ENCODE assay signal across 8 cellular contexts in genomic region chr1:43947890-43948437, GRCh38. TPM values are rescaled to one million over a fixed set of nuclear protein-coding genes. Genes with fewer than 3 reads are reported as not detected.
DNase-seq lines count a peak whose midpoint lies in the region; ATAC-seq and TF ChIP-seq lines count a peak whose summit lies in the region.

No MANE protein-coding gene starts in this region.

- H3K27ac ChIP-seq in angular gyrus (ENCODE audit: low read depth, low read length) (peak overlapping the region; percentile 99), lower lobe of right lung (no peak overlapping the region), upper lobe of left lung (no peak overlapping the region)

- no peaks in the 10 kb centered on the region for H3K27me3 Mint-ChIP-seq in activated naive CD4-positive, alpha-beta T cell treated with anti-CD3 and anti-CD28 coated beads, Interleukin-2, amount 10 ng/mL, durations not matched to agents 7 days and 5 days

- H3K9me3 ChIP-seq in lower lobe of right lung (no peaks in the 10 kb centered on the region), upper lobe of left lung (no peaks in the 10 kb centered on the region)

- WGBS in upper lobe of left lung, 2 donors, result 48 to 52% methylated on average over 2 to 3 of the region's 3 CpGs

- H3K4me3 ChIP-seq in lower lobe of right lung (peak overlapping the region; percentile 74), upper lobe of left lung (peak overlapping the region in 3 of 4 donors; percentile 61 to 70 (median 68))

- CTCF ChIA-PET in activated naive CD4-positive, alpha-beta T cell treated with anti-CD3 and anti-CD28 coated beads, Interleukin-2, amount 10 ng/mL, durations not matched to agents 7 days and 5 days (lab: Charles Lee), result interaction anchor here (0.8 to 9.3 kb wide), 3 partner anchors 13 to 185 kb away, joined by 4 to 105 read pairs (median 5); partner anchors contain the start of gene ARTN

- TF ChIP-seq EP300 in upper lobe of left lung (IDR thresholded peaks at IDR 0.05), result no peak

- peaks cover 16% of the 10 kb centered on the region for H3K36me3 ChIP-seq in lower lobe of right lung
- H3K36me3 ChIP-seq in upper lobe of left lung, result peaks cover 0 to 11% (median 3%) of the 10 kb centered on the region in 4 donors

- no peaks in the 10 kb centered on the region for H3K9me3 Mint-ChIP-seq in activated naive CD4-positive, alpha-beta T cell treated with anti-CD3 and anti-CD28 coated beads, Interleukin-2, amount 10 ng/mL, durations not matched to agents 7 days and 5 days

- no peak for TF ChIP-seq CTCF in lower lobe of right lung (IDR thresholded peaks at IDR 0.05)
- TF ChIP-seq CTCF in upper lobe of left lung (IDR thresholded peaks at IDR 0.05), result no peak

- ATAC-seq in lower lobe of right lung, result no peak
- ATAC-seq in upper lobe of left lung (ENCODE audit: low FRiP score in 2 of 2), result no peak
- no peak for ATAC-seq in HG02970 (IDR thresholded peaks at IDR 0.05; ENCODE audit: low FRiP score, unreplicated experiment)

- no peak for TF ChIP-seq POLR2A in upper lobe of left lung (IDR thresholded peaks at IDR 0.05)

- DNase-seq in activated naive CD4-positive, alpha-beta T cell treated with anti-CD3 and anti-CD28 coated beads, Interleukin-2, amount 10 ng/mL, durations not matched to agents 7 days and 5 days, result no peak
- DNase-seq in activated naive CD4-positive, alpha-beta T cell treated with anti-CD3 and anti-CD28 coated beads, Interleukin-2, amount 50 U/mL, for 16 hours, result no peak
- DNase-seq in lower lobe of right lung (no peak), upper lobe of left lung (no peak), NCI-H1436 (lab: John Stamatoyannopoulos, UW) (no peak)
- DNase-seq in activated CD4-positive, alpha-beta T cell treated with anti-CD3 and anti-CD28 coated beads, Interleukin-2, amount 50 U/mL, for 48 hours, result no peak

- peaks cover 12% of the 10 kb centered on the region for H3K36me3 Mint-ChIP-seq in activated naive CD4-positive, alpha-beta T cell treated with anti-CD3 and anti-CD28 coated beads, Interleukin-2, amount 10 ng/mL, durations not matched to agents 7 days and 5 days

- H3K4me3 Mint-ChIP-seq in activated naive CD4-positive, alpha-beta T cell treated with anti-CD3 and anti-CD28 coated beads, Interleukin-2, amount 10 ng/mL, durations not matched to agents 7 days and 5 days, result peak overlapping the region; percentile 92

- H3K4me1 Mint-ChIP-seq in activated naive CD4-positive, alpha-beta T cell treated with anti-CD3 and anti-CD28 coated beads, Interleukin-2, amount 10 ng/mL, durations not matched to agents 7 days and 5 days, result peaks cover 45% of the 10 kb centered on the region

- intact Hi-C loops in lower lobe of right lung (cut with DNase I), result no loop called here

- H3K4me1 ChIP-seq in lower lobe of right lung, result peaks cover 37% of the 10 kb centered on the region
- peaks cover 24 to 50% (median 26%) of the 10 kb centered on the region in 4 donors for H3K4me1 ChIP-seq in upper lobe of left lung

- peak overlapping the region; percentile 91 for H3K27ac Mint-ChIP-seq in activated naive CD4-positive, alpha-beta T cell treated with anti-CD3 and anti-CD28 coated beads, Interleukin-2, amount 10 ng/mL, durations not matched to agents 7 days and 5 days

- H3K27me3 ChIP-seq in lower lobe of right lung (ENCODE audit: low read depth), result no peaks in the 10 kb centered on the region
- no peaks in the 10 kb centered on the region for H3K27me3 ChIP-seq in upper lobe of left lung

RNA-seq across cellular contexts. Expression of gene IPO13, which starts 1.2 kb away (rescaled TPM):
- total RNA-seq in lower lobe of right lung (28.2 TPM), upper lobe of left lung (10 to 100 TPM; 16.9 to 46.1 (median 24.1) TPM)

RNA-seq across cellular contexts. Expression of gene ARTN, which starts 14.4 kb away (rescaled TPM):
- total RNA-seq in lower lobe of right lung (0.27 TPM), upper lobe of left lung (1 to 10 TPM in 3 of 6 donors, not detected in 3; 1.0 to 5.2 (median 1.1) TPM)

RNA-seq across cellular contexts. Expression of gene DPH2, which starts 21.8 kb away (rescaled TPM):
- total RNA-seq in lower lobe of right lung (15.0 TPM), upper lobe of left lung (10 to 100 TPM; 12.9 to 30.4 (median 16.6) TPM)

RNA-seq across cellular contexts. Expression of gene ATP6V0B, which starts 26.8 kb away (rescaled TPM):
- total RNA-seq in lower lobe of right lung, result 205 TPM
- 100 to 1,000 TPM in 5 of 6 donors, 10 to 100 TPM in 1; 98.0 to 225 (median 161) TPM for total RNA-seq in upper lobe of left lung

RNA-seq across cellular contexts. Expression of gene B4GALT2, which starts 31.0 kb away (rescaled TPM):
- total RNA-seq in lower lobe of right lung, result 17.3 TPM
- total RNA-seq in upper lobe of left lung, result 10 to 100 TPM; 11.5 to 33.0 (median 18.1) TPM
